ENCODE assay signal across 19 cellular contexts in genomic region chr22:32501797-32502290, GRCh38. TPM values are rescaled to one million over a fixed set of nuclear protein-coding genes. Genes with fewer than 3 reads are reported as not detected.
DNase-seq lines count a peak whose midpoint lies in the region; ATAC-seq lines count a peak whose summit lies in the region.
"Had no signal": no experiment of that assay in that cellular context is flagged by ENCODE, and none has a peak within 500 bp of the region (broad histone marks: within the 10 kb centered on the region; RNA-seq: fewer than 3 reads in every experiment).

No MANE protein-coding gene starts in this region.

- in situ Hi-C loops in SK-MEL-5 (cut with HindIII; ENCODE audit: low pct_unique_long_range_greater_than_20kb, low sequenced_read_pairs): no loop called here

- ATAC-seq in GM19023 (IDR thresholded peaks at IDR 0.05; ENCODE audit: unreplicated experiment): no peak

- peak; percentile 48 for DNase-seq in COLO829 (ENCODE audit: low spot score)
- peak; percentile 52 for DNase-seq in SK-MEL-5 (ENCODE audit: low read depth, low spot score)
- DNase-seq in fibroblast of peridontal ligament (ENCODE audit: extremely low read depth): peak; percentile 64
- peak; percentile 62 for DNase-seq in pons (ENCODE audit: low spot score)
- DNase-seq in activated CD4-positive, alpha-beta T cell treated with anti-CD3 and anti-CD28 coated beads for 48 hours: no peak
- no peak for DNase-seq in nucleus accumbens (lab: John Stamatoyannopoulos, UW)
- DNase-seq: BE2C; CD4-positive, alpha-beta memory T cell; DMS79 treated with DMSO at 0.1 percent for 48 hours; GDM1; KBM-7; NCI-H1092; NCI-H187; NCI-H446 treated with DMSO at 0.1 percent for 48 hours; NCI-H748 treated with DMSO at 0.1 percent for 48 hours had no signal

RNA-seq across cellular contexts. Expression of gene FBXO7, which starts 27.2 kb away (rescaled TPM):
- total RNA-seq in SK-MEL-5 (2014; rRNA removed; shearing (Covaris generic)): 387 and 400 TPM in 2 replicates
- 260 and 275 TPM in 2 replicates for polyA plus RNA-seq in SK-MEL-5 (2015; cell fraction: cytosol; rRNA removed)
- 148 and 174 TPM in 2 replicates for polyA plus RNA-seq in SK-MEL-5 (2015; cell fraction: nucleus; rRNA removed)

RNA-seq across cellular contexts. Expression of gene BPIFC, which starts 37.6 kb away (rescaled TPM):
- not detected in 2 replicates for total RNA-seq in SK-MEL-5 (2014; rRNA removed; shearing (Covaris generic))
- polyA plus RNA-seq in SK-MEL-5 (2015; cell fraction: cytosol; rRNA removed): 0.05 and 0.08 TPM in 2 replicates
- not detected in 2 replicates for polyA plus RNA-seq in SK-MEL-5 (2015; cell fraction: nucleus; rRNA removed)
- total RNA-seq: A673; CD4-positive, alpha-beta memory T cell; HT-29; Right ventricle myocardium inferior had no signal
- polyA plus RNA-seq: CD4-positive, alpha-beta memory T cell had no signal

Comparison
In these comparisons a context has a peak if more than half of its experiments do, and no peak if none do; other contexts are left out.
1. DNase-seq: peak in COLO829 (single experiment), SK-MEL-5 (single experiment), fibroblast of peridontal ligament (single experiment) and pons (single experiment); none in activated CD4-positive, alpha-beta T cell treated with anti-CD3 and anti-CD28 coated beads for 48 hours (single experiment) and nucleus accumbens (0 of 56).